In the genomic region with DNA sequence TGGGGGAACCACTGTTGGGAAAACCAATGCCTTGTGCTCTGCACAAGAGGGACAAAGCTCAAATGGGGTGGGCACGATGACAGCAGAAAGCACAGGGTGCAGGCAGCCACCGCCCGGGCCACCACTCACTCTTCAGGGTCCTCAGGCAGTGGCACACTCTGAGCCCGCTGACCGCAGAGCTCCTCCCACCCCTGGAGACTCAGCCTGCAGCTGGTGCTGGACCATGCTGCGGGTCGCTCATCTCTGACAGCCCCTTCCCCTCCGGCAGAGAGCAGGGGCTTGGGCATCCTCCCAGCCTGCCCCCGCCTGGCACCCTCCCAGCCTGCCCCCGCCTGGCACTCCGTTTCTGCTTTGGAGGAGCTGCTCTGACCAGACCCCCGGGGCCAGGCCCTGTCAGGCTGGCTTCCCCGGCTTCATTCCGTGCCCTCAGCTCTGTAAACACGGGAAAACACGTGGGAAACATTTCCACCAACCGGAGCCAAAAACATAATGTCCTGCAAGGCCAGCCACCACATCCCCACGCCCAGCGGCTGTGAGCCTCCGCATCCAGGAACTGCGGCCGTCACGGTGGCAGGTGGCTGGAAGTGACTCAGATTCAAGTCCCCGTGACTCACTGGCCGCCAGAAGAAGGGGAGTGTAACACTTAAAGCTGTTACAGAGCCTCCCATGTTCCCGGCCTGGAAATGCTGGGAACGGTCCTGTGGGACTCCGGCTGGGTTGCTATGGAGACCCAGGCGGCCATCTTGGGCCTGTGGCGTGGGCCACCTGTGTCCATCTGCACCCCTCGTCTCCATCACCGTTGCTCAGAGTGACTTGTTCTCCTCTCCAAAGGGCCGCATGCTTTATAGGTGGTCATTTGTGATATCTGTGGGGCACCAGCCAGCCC, we compare ENCODE assay signal across 8 cellular contexts. TPM values are rescaled to one million over a fixed set of nuclear protein-coding genes. Genes with fewer than 3 reads are reported as not detected.
DNase-seq lines count a peak whose midpoint lies in the region; ATAC-seq and TF ChIP-seq lines count a peak whose summit lies in the region.

No MANE protein-coding gene starts in this region.

- peaks cover 0 to 41% (median 0%) of the 10 kb centered on the region in 4 donors for H3K4me1 ChIP-seq in Peyer's patch
- peaks cover 8 to 22% of the 10 kb centered on the region in 2 donors for H3K4me1 ChIP-seq in esophagus (ENCODE audit: control insufficient read depth in 2 of 2, insufficient read depth in 2 of 2, low read length in 1 of 2)

- no peak overlapping the region for H3K27ac Mint-ChIP-seq in nephron progenitor cell

- H3K27ac ChIP-seq in Peyer's patch (peak overlapping the region; percentile 53 to 76 (median 65)), esophagus (ENCODE audit: low read depth in 2 of 2, low read length in 1 of 2) (peak overlapping the region; percentile 63 to 70)

- TF ChIP-seq CTCF in Peyer's patch (IDR thresholded peaks at IDR 0.05) (no peak), nephron progenitor cell (IDR thresholded peaks at IDR 0.05) (no peak)

- no peak for TF ChIP-seq POLR2A in Peyer's patch (IDR thresholded peaks at IDR 0.05)

- H3K4me1 Mint-ChIP-seq in nephron progenitor cell: peaks cover 64% of the 10 kb centered on the region

- DNase-seq in H7 (peak; percentile 63), Peyer's patch (peak; percentile 34 to 88 (median 71)), nephron progenitor cell (peak; percentile 18), KBM-7 (no peak), pons (ENCODE audit: low spot score) (no peak)

- H3K9me3 Mint-ChIP-seq in nephron progenitor cell: no peaks in the 10 kb centered on the region

- no peak overlapping the region for H3K4me3 Mint-ChIP-seq in nephron progenitor cell

- H3K9me3 ChIP-seq in Peyer's patch (no peaks in the 10 kb centered on the region), esophagus (ENCODE audit: control insufficient read depth in 2 of 2, insufficient read depth in 1 of 2, low read depth in 1 of 2, low read length in 1 of 2) (peaks cover 0 to 2% of the 10 kb centered on the region in 2 donors)

- no peaks in the 10 kb centered on the region for H3K36me3 Mint-ChIP-seq in nephron progenitor cell (ENCODE audit: low read depth)

- H3K4me3 ChIP-seq in H7 (ENCODE audit: insufficient read depth, low read depth, low read length): no peak overlapping the region
- no peak overlapping the region for H3K4me3 ChIP-seq in Peyer's patch
- H3K4me3 ChIP-seq in esophagus (ENCODE audit: low read depth in 1 of 2, low read length in 2 of 2): no peak overlapping the region

- no peak for ATAC-seq in HG03025 (IDR thresholded peaks at IDR 0.05; ENCODE audit: low FRiP score, unreplicated experiment)
- ATAC-seq in HG02885 (IDR thresholded peaks at IDR 0.05; ENCODE audit: poor library complexity, unreplicated experiment): no peak

- 48 to 52% methylated on average over 33 of the region's 33 CpGs for WGBS in esophagus, 2 donors

- H3K36me3 ChIP-seq in H7 (replicated peaks; ENCODE audit: control insufficient read depth, insufficient read depth, low read length): no peaks in the 10 kb centered on the region
- no peaks in the 10 kb centered on the region for H3K36me3 ChIP-seq in Peyer's patch
- no peaks in the 10 kb centered on the region for H3K36me3 ChIP-seq in esophagus (ENCODE audit: control insufficient read depth in 2 of 2, insufficient read depth in 2 of 2, low read length in 1 of 2)

- H3K27me3 ChIP-seq in H7 (ENCODE audit: control insufficient read depth, insufficient read depth, low read length) (no peaks in the 10 kb centered on the region), Peyer's patch (no peaks in the 10 kb centered on the region), esophagus (ENCODE audit: control insufficient read depth in 1 of 2, insufficient read depth in 2 of 2, low read length in 2 of 2) (no peaks in the 10 kb centered on the region)

- peaks cover 6% of the 10 kb centered on the region for H3K27me3 Mint-ChIP-seq in nephron progenitor cell (ENCODE audit: low read depth, poor library complexity)

- in situ Hi-C loops in KBM-7 (cut with MboI; ENCODE audit: low pct_unique_long_range_greater_than_20kb, low sequenced_read_pairs): no loop called here

RNA-seq across cellular contexts. Expression of gene SNED1, which starts 6.8 kb away (rescaled TPM):
- 0.52 and 1.1 TPM in 2 replicates for total RNA-seq in H7 (2014; rRNA removed; shearing (Covaris generic))
- 10 to 100 TPM in 3 of 4 donors, 1 to 10 TPM in 1; 6.8 to 83.3 (median 25.2) TPM for total RNA-seq in Peyer's patch
- 1 to 10 TPM; 3.3 to 3.6 TPM for polyA plus RNA-seq in esophagus

Comparison
In these comparisons a context has a peak if more than half of its experiments do, and no peak if none do; other contexts are left out.
1. DNase-seq: peak in H7 (single experiment), Peyer's patch (3 of 3) and nephron progenitor cell (single experiment); none in KBM-7 (single experiment) and pons (single experiment).